In the genomic region with DNA sequence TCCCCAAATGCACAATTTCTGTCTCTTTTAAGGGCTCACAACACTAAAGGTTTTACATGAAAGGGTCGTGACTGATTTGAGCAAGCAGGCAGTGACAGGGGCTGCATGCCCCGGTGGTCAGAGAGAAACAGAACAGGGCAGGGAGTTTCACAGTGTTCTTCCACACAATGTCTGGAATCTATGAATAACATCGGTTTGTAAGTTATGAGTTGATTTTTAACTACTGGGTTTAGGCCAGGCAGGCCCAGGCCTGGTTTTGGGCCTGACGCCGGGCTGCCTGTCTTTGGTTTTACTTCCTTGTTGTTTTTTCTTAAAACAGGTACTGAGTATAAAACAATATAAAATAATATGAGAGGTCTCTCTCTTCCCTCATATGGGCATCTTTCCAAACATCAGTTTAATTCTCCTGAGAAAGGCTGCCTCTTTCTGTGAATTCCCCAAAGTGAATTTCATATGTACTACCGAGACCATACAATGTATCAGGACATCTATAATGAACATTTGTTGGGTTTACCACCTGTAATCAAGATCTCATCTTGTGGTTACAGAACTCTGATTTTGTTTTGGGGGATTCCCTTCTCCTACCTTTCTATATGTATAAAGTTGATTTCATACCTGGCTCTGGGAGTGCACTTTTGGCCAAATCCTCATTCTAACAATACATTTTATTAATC, we compare ENCODE assay signal across 11 cellular contexts.
DNase-seq lines count a peak whose midpoint lies in the region; ATAC-seq, FAIRE-seq and TF ChIP-seq lines count a peak whose summit lies in the region.
"Had no signal": no experiment of that assay in that cellular context is flagged by ENCODE, and none has a peak within 500 bp of the region (broad histone marks: within the 10 kb centered on the region; RNA-seq: fewer than 3 reads in every experiment).

No MANE protein-coding gene starts in this region.

- H3K27ac Mint-ChIP-seq in brain, result peak overlapping the region in 3 of 5 experiments; percentile 78 to 79 (median 78)

- H3K9me3 ChIP-seq in pancreas (no peaks in the 10 kb centered on the region), upper lobe of left lung (no peaks in the 10 kb centered on the region)

- H3K4me3 Mint-ChIP-seq in brain, result peak overlapping the region in 1 of 5 experiments; percentile 18

- TF ChIP-seq EP300 in upper lobe of left lung (IDR thresholded peaks at IDR 0.05), result no peak

- DNase-seq in pancreas, result no peak
- no peak for DNase-seq in HTR-8/SVneo (ENCODE audit: insufficient read length, low spot score)
- no peak for DNase-seq in iPS-NIHi11 (ENCODE audit: low spot score)
- no peak for DNase-seq in NCI-H128 (lab: John Stamatoyannopoulos, UW; ENCODE audit: unreplicated experiment)
- no peak for DNase-seq in upper lobe of left lung
- DNase-seq: activated effector memory CD4-positive, alpha-beta T cell treated with Interleukin-2 at 50 U/mL for 16 hours; islet precursor cell had no signal

- no peak overlapping the region for H3K4me3 ChIP-seq in pancreas
- no peak overlapping the region for H3K4me3 ChIP-seq in upper lobe of left lung
- H3K4me3 ChIP-seq: SK-N-MC had no signal

- no peaks in the 10 kb centered on the region for H3K36me3 ChIP-seq in pancreas
- no peaks in the 10 kb centered on the region for H3K36me3 ChIP-seq in upper lobe of left lung

- no peak for TF ChIP-seq POLR2A in upper lobe of left lung (IDR thresholded peaks at IDR 0.05)

- H3K27me3 Mint-ChIP-seq in brain, result no peaks in the 10 kb centered on the region

- peak; percentile 51 for ATAC-seq in GM18517 (IDR thresholded peaks at IDR 0.05; ENCODE audit: unreplicated experiment)
- ATAC-seq in HG02885 (IDR thresholded peaks at IDR 0.05; ENCODE audit: poor library complexity, unreplicated experiment), result peak; percentile 39
- no peak for ATAC-seq in pancreas
- no peak for ATAC-seq in upper lobe of left lung (ENCODE audit: low FRiP score in 2 of 2)

- peaks cover 6% of the 10 kb centered on the region for H3K4me1 Mint-ChIP-seq in brain

- TF ChIP-seq CTCF in brain (conservative IDR thresholded peaks at IDR 0.05) (no peak), pancreas (IDR thresholded peaks at IDR 0.05) (no peak), upper lobe of left lung (IDR thresholded peaks at IDR 0.05) (no peak)

- H3K27ac ChIP-seq in pancreas, result peak overlapping the region in 3 of 4 donors; percentile 13 to 53 (median 49)
- H3K27ac ChIP-seq in upper lobe of left lung, result no peak overlapping the region
- H3K27ac ChIP-seq: SK-N-MC had no signal

- H3K9me3 Mint-ChIP-seq in brain, result peaks cover 0 to 3% (median 0%) of the 10 kb centered on the region in 5 experiments

- WGBS in pancreas, 2 donors, result 59 to 64% methylated on average over 6 of the region's 6 CpGs
- 81 to 82% methylated on average over 6 of the region's 6 CpGs for WGBS in upper lobe of left lung, 2 donors

- no peaks in the 10 kb centered on the region for H3K27me3 ChIP-seq in pancreas
- H3K27me3 ChIP-seq in upper lobe of left lung, result no peaks in the 10 kb centered on the region

- FAIRE-seq in pancreas (lab: Jason Lieb, UNC) (no peak), HTR-8/SVneo (lab: Jason Lieb, UNC) (no peak)

- intact Hi-C loops in pancreas (cut with DNase I), result no loop called here

- H3K36me3 Mint-ChIP-seq in brain, result no peaks in the 10 kb centered on the region

- H3K4me1 ChIP-seq in pancreas (no peaks in the 10 kb centered on the region), upper lobe of left lung (no peaks in the 10 kb centered on the region)

Comparison
In these comparisons a context has a peak if more than half of its experiments do, and no peak if none do; other contexts are left out.
1. ATAC-seq: peak in GM18517 (single experiment) and HG02885 (single experiment); none in pancreas (0 of 4) and upper lobe of left lung (0 of 2).
2. H3K27ac ChIP-seq: peak in pancreas (3 of 4); none in upper lobe of left lung (0 of 4).